Comparison of ENCODE assay signal across 26 cellular contexts in genomic region chr14:23361763-23362162, GRCh38. TPM values are rescaled to one million over a fixed set of nuclear protein-coding genes. Genes with fewer than 3 reads are reported as not detected.
A peak's percentile ranks its signal among the peaks of the same experiment; 100 is the strongest.
DNase-seq lines count a peak whose midpoint lies in the region; ATAC-seq, FAIRE-seq and TF ChIP-seq lines count a peak whose summit lies in the region.
"Had no signal": no experiment of that assay in that cellular context is flagged by ENCODE, and none has a peak within 500 bp of the region (broad histone marks: within the 10 kb centered on the region; RNA-seq: fewer than 3 reads in every experiment).

No MANE protein-coding gene starts in this region.

- no peak overlapping the region for H3K4me2 ChIP-seq in astrocyte (ENCODE audit: low read length)

- H3K4me1 Mint-ChIP-seq in astrocyte (ENCODE audit: low read depth, unreplicated experiment) (no peaks in the 10 kb centered on the region), endothelial cell (ENCODE audit: unreplicated experiment) (peaks cover 29% of the 10 kb centered on the region), nephron progenitor cell (peaks cover 40% of the 10 kb centered on the region)

- no peak for TF ChIP-seq CTCF in astrocyte (IDR thresholded peaks at IDR 0.05; ENCODE audit: insufficient read depth, low read depth, low read length)
- TF ChIP-seq CTCF in endothelial cell (IDR thresholded peaks at IDR 0.05; ENCODE audit: unreplicated experiment) = no peak
- TF ChIP-seq CTCF in nephron progenitor cell (IDR thresholded peaks at IDR 0.05) = no peak
- TF ChIP-seq CTCF in tibial nerve (IDR thresholded peaks at IDR 0.05) = no peak
- TF ChIP-seq CTCF in uterus (IDR thresholded peaks at IDR 0.05) = no peak

- no peak for ATAC-seq in HG03342 (IDR thresholded peaks at IDR 0.05; ENCODE audit: unreplicated experiment)
- ATAC-seq: GM12878, left lobe of liver had no signal

- no peak for FAIRE-seq in astrocyte (lab: Jason Lieb, UNC)
- FAIRE-seq: GM12878, pancreas, urothelium cell line had no signal

- H2AFZ ChIP-seq in astrocyte (ENCODE audit: low read depth, low read length) = no peak overlapping the region

- H3K36me3 Mint-ChIP-seq in astrocyte (ENCODE audit: low read depth, unreplicated experiment) (peaks cover 1% of the 10 kb centered on the region), endothelial cell (ENCODE audit: low read depth, unreplicated experiment) (peaks cover 5% of the 10 kb centered on the region), nephron progenitor cell (ENCODE audit: low read depth) (peaks cover 30% of the 10 kb centered on the region)

- no peak for TF ChIP-seq POLR2A in tibial nerve (IDR thresholded peaks at IDR 0.05)
- no peak for TF ChIP-seq POLR2A in uterus (IDR thresholded peaks at IDR 0.05)

- H3K9me3 Mint-ChIP-seq in astrocyte (ENCODE audit: unreplicated experiment) = no peaks in the 10 kb centered on the region
- H3K9me3 Mint-ChIP-seq in endothelial cell (ENCODE audit: unreplicated experiment) = no peaks in the 10 kb centered on the region
- H3K9me3 Mint-ChIP-seq in nephron progenitor cell = no peaks in the 10 kb centered on the region

- peak overlapping the region; percentile 22 for H3K27ac ChIP-seq in astrocyte (ENCODE audit: low read depth, low read length)
- H3K27ac ChIP-seq in tibial nerve = peak overlapping the region in 3 of 4 donors; percentile 12 to 98 (median 85)
- H3K27ac ChIP-seq in uterus = peak overlapping the region in 1 of 2 donors; percentile 21
- H3K27ac ChIP-seq: pancreas had no signal

- 48 to 61% methylated on average over 6 of the region's 6 CpGs for WGBS in tibial nerve, 2 donors

- H3K27me3 Mint-ChIP-seq in astrocyte (ENCODE audit: low read depth, unreplicated experiment) = peaks cover 15% of the 10 kb centered on the region
- peaks cover 14% of the 10 kb centered on the region for H3K27me3 Mint-ChIP-seq in endothelial cell (ENCODE audit: unreplicated experiment)
- H3K27me3 Mint-ChIP-seq in nephron progenitor cell (ENCODE audit: low read depth, poor library complexity) = no peaks in the 10 kb centered on the region

- intact Hi-C loops in uterus (cut with DNase I; ENCODE audit: low total_unique reads) = no loop called here

- H3K9me3 ChIP-seq in astrocyte (ENCODE audit: insufficient read depth, low read depth, low read length) (no peaks in the 10 kb centered on the region), tibial nerve (no peaks in the 10 kb centered on the region), uterus (no peaks in the 10 kb centered on the region)
- H3K9me3 ChIP-seq: pancreas, right atrium auricular region had no signal

- peaks cover 15% of the 10 kb centered on the region for H3K79me2 ChIP-seq in astrocyte (ENCODE audit: insufficient read depth, low read length)

- peaks cover 5% of the 10 kb centered on the region for H4K20me1 ChIP-seq in astrocyte (ENCODE audit: insufficient read depth, low read length)

- no peak for TF ChIP-seq EP300 in tibial nerve (IDR thresholded peaks at IDR 0.05)

- peaks cover 3% of the 10 kb centered on the region for H3K36me3 ChIP-seq in astrocyte (ENCODE audit: insufficient read depth, low read length)
- H3K36me3 ChIP-seq in tibial nerve = peaks cover 0 to 34% (median 0%) of the 10 kb centered on the region in 3 donors
- no peaks in the 10 kb centered on the region for H3K36me3 ChIP-seq in uterus
- H3K36me3 ChIP-seq: pancreas had no signal

- H3K4me1 ChIP-seq in astrocyte (ENCODE audit: insufficient read depth, low read length) = peaks cover 14% of the 10 kb centered on the region
- peaks cover 0 to 83% (median 34%) of the 10 kb centered on the region in 4 donors for H3K4me1 ChIP-seq in tibial nerve
- peaks cover 0 to 7% of the 10 kb centered on the region in 2 donors for H3K4me1 ChIP-seq in uterus
- H3K4me1 ChIP-seq: pancreas had no signal

- H3K27ac Mint-ChIP-seq in astrocyte (ENCODE audit: unreplicated experiment) (peak overlapping the region; percentile 10), endothelial cell (ENCODE audit: unreplicated experiment) (peak overlapping the region; percentile 71), nephron progenitor cell (no peak overlapping the region)

- H3K4me3 ChIP-seq in astrocyte (ENCODE audit: insufficient read depth, low read depth, low read length) (no peak overlapping the region), tibial nerve (no peak overlapping the region), uterus (no peak overlapping the region)
- H3K4me3 ChIP-seq: GM12878, pancreas, right atrium auricular region had no signal

- H3K27me3 ChIP-seq in astrocyte (ENCODE audit: insufficient read depth, low read length) (no peaks in the 10 kb centered on the region), tibial nerve (no peaks in the 10 kb centered on the region), uterus (no peaks in the 10 kb centered on the region)
- H3K27me3 ChIP-seq: right atrium auricular region had no signal

- peak overlapping the region; percentile 6 for H3K9ac ChIP-seq in astrocyte (ENCODE audit: low read length)

- DNase-seq in astrocyte (ENCODE audit: low read depth) = no peak
- DNase-seq in endothelial cell (ENCODE audit: low spot score) = no peak
- no peak for DNase-seq in nephron progenitor cell
- DNase-seq in tibial nerve (ENCODE audit: low spot score in 2 of 2) = no peak
- no peak for DNase-seq in LoVo (ENCODE audit: low spot score)
- no peak for DNase-seq in uterus
- DNase-seq: activated CD4-positive, alpha-beta T cell treated with anti-CD3 and anti-CD28 coated beads for 4 hours; activated T-cell treated with anti-CD3 and anti-CD28 coated beads, Interleukin-2, amount 50 U/mL, for 1 hour; cerebellar nuclear complex; effector memory CD4-positive, alpha-beta T cell; GOT3; MV-4-11; NCI-H1694; NCI-H510A; pancreas; SHP77 treated with DMSO at 0.1 percent for 48 hours; stimulated activated CD4-positive, alpha-beta T cell treated with anti-CD3 and anti-CD28 coated beads, Interleukin-12 subunit alpha, Interleukin-12 subunit beta, amount 100 ng/mL, for 4 hours; stimulated activated CD4-positive, alpha-beta T cell treated with anti-CD3 and anti-CD28 coated beads, Interleukin-4, amount 100 ng/mL, for 1 hour had no signal

- H3K4me3 Mint-ChIP-seq in astrocyte (ENCODE audit: unreplicated experiment) = no peak overlapping the region
- no peak overlapping the region for H3K4me3 Mint-ChIP-seq in endothelial cell (ENCODE audit: unreplicated experiment)
- H3K4me3 Mint-ChIP-seq in nephron progenitor cell = peak overlapping the region; percentile 51
- H3K4me3 Mint-ChIP-seq: CD14-positive monocyte had no signal

RNA-seq across cellular contexts. Expression of gene EFS, which starts 3.2 kb away (rescaled TPM):
- total RNA-seq in astrocyte (5.8 and 6.5 TPM in 2 replicates), endothelial cell (ENCODE audit: unreplicated experiment) (17.8 TPM), tibial nerve (10 to 100 TPM; 31.4 to 38.2 (median 34.2) TPM), uterus (10 to 100 TPM in 3 of 4 donors, 1 to 10 TPM in 1; 4.1 to 42.4 (median 21.7) TPM)
- total RNA-seq: activated CD8-positive, alpha-beta memory T cell treated with anti-CD3 and anti-CD28 coated beads for 36 hours had no signal

RNA-seq across cellular contexts. Expression of gene SLC22A17, which starts 9.1 kb away (rescaled TPM):
- total RNA-seq in astrocyte (29.3 and 39.5 TPM in 2 replicates), endothelial cell (ENCODE audit: unreplicated experiment) (35.3 TPM), tibial nerve (10 to 100 TPM; 55.9 to 91.0 (median 58.3) TPM), uterus (10 to 100 TPM; 30.6 to 49.4 (median 41.7) TPM)
- total RNA-seq: GM12878 had no signal

RNA-seq across cellular contexts. Expression of gene IL25, which starts 10.8 kb away (rescaled TPM):
- total RNA-seq in astrocyte (not detected in 2 replicates), endothelial cell (ENCODE audit: unreplicated experiment) (not detected), tibial nerve (not detected), uterus (not detected)
- total RNA-seq: activated CD8-positive, alpha-beta memory T cell treated with anti-CD3 and anti-CD28 coated beads for 36 hours; GM12878; left lobe of liver; pancreas; right atrium auricular region; subcutaneous adipose tissue had no signal

RNA-seq across cellular contexts. Expression of gene CMTM5, which starts 15.1 kb away (rescaled TPM):
- total RNA-seq in astrocyte (not detected in 2 replicates), endothelial cell (ENCODE audit: unreplicated experiment) (0.26 TPM), tibial nerve (10 to 100 TPM; 10.8 to 31.5 (median 18.3) TPM), uterus (10 to 100 TPM in 1 of 4 donors, 1 to 10 TPM in 2, not detected in 1; 1.3 to 14.9 (median 6.5) TPM)
- total RNA-seq: activated CD8-positive, alpha-beta memory T cell treated with anti-CD3 and anti-CD28 coated beads for 36 hours; GM12878; left lobe of liver; right atrium auricular region; subcutaneous adipose tissue had no signal

RNA-seq across cellular contexts. Expression of gene PABPN1, which starts 40.5 kb away (rescaled TPM):
- 147 and 162 TPM in 2 replicates for total RNA-seq in astrocyte
- 191 TPM for total RNA-seq in endothelial cell (ENCODE audit: unreplicated experiment)
- 10 to 100 TPM; 52.1 to 80.8 (median 64.5) TPM for total RNA-seq in tibial nerve
- total RNA-seq in uterus = 100 to 1,000 TPM in 1 of 4 donors, 10 to 100 TPM in 2, 1 to 10 TPM in 1; 8.5 to 174 (median 49.4) TPM
